Comparison of ENCODE assay signal across 16 cellular contexts in the genomic region with DNA sequence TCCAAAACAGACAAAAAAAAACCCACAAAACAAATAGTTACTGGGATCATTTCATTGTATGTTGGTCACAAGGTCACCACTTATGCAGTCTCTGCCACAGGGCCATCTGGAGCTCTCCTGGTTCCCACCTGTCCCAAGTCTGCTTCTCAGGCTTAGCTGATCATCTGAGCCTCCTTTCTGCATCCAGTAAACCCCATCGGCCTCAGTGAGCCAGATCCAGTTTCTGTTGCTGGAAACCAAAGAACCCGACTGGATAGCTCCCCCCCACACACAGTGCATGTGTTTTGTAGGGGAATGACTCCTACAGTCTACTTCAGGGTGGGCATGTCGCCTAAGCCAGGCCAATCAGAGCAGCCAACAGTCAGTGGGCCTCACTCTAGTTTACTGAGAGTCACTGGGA.
A peak's percentile ranks its signal among the peaks of the same experiment; 100 is the strongest.
DNase-seq lines count a peak whose midpoint lies in the region; ATAC-seq and TF ChIP-seq lines count a peak whose summit lies in the region.
"Had no signal": no experiment of that assay in that cellular context is flagged by ENCODE, and none has a peak within 500 bp of the region (broad histone marks: within the 10 kb centered on the region; RNA-seq: fewer than 3 reads in every experiment).

No MANE protein-coding gene starts in this region.

- H3K9me3 ChIP-seq in sigmoid colon, result no peaks in the 10 kb centered on the region

- ATAC-seq in HG02623 (IDR thresholded peaks at IDR 0.05; ENCODE audit: unreplicated experiment), result no peak
- ATAC-seq: GM23338 had no signal

- peaks cover 0 to 14% (median 12%) of the 10 kb centered on the region in 4 donors for H3K4me1 ChIP-seq in sigmoid colon

- intact Hi-C loops in sigmoid colon (cut with DNase I), result loop anchor here (10.0 kb wide), 2 partner anchors 260 to 330 kb away; no protein-coding TSS in a partner anchor

- H3K9me3 Mint-ChIP-seq in chondrocyte (ENCODE audit: low read depth), result peaks cover 4% of the 10 kb centered on the region
- H3K9me3 Mint-ChIP-seq: GM23338 had no signal

- TF ChIP-seq EP300 in sigmoid colon (IDR thresholded peaks at IDR 0.05), result no peak

- 81 to 85% methylated on average over 3 of the region's 3 CpGs for WGBS in sigmoid colon, 2 donors

- peaks cover 33% of the 10 kb centered on the region for H3K27me3 Mint-ChIP-seq in chondrocyte (ENCODE audit: low read depth)

- peak; percentile 12 for DNase-seq in activated effector memory CD4-positive, alpha-beta T cell treated with anti-CD3 and anti-CD28 coated beads, Interleukin-2, amount 50 U/mL, for 16 hours
- no peak for DNase-seq in activated effector memory CD4-positive, alpha-beta T cell treated with Interleukin-2 at 50 U/mL for 16 hours
- DNase-seq in NCI-H524 treated with DMSO at 0.1 percent for 48 hours (lab: John Stamatoyannopoulos, UW) (peak; percentile 65), chondrocyte (ENCODE audit: low spot score) (peak; percentile 25), sigmoid colon (peak; percentile 27), activated gamma-delta T cell treated with Interleukin-2 at 50 U/mL for 16 hours (no peak), NCI-H146 treated with DMSO at 0.1 percent for 48 hours (lab: John Stamatoyannopoulos, UW; ENCODE audit: unreplicated experiment) (no peak)
- DNase-seq: 8988T; AML-193; CD8-positive, alpha-beta memory T cell; DMS79 treated with DMSO at 0.1 percent for 48 hours; EL; H7 had no signal

- no peak for TF ChIP-seq POLR2A in sigmoid colon (IDR thresholded peaks at IDR 0.05)

- H3K36me3 Mint-ChIP-seq in chondrocyte (ENCODE audit: low read depth), result no peaks in the 10 kb centered on the region
- H3K36me3 Mint-ChIP-seq: CD8-positive, alpha-beta memory T cell had no signal

- no peak for TF ChIP-seq CTCF in chondrocyte (IDR thresholded peaks at IDR 0.05)
- TF ChIP-seq CTCF in sigmoid colon (IDR thresholded peaks at IDR 0.05), result no peak

- no peaks in the 10 kb centered on the region for H3K36me3 ChIP-seq in sigmoid colon
- H3K36me3 ChIP-seq: BLaER1 had no signal

- no peak overlapping the region for H3K27ac ChIP-seq in sigmoid colon
- H3K27ac ChIP-seq: BLaER1 had no signal

- H3K27me3 ChIP-seq in sigmoid colon, result no peaks in the 10 kb centered on the region
- H3K27me3 ChIP-seq: BLaER1 had no signal

- H3K4me3 ChIP-seq in sigmoid colon, result no peak overlapping the region
- H3K4me3 ChIP-seq: BLaER1, GM23338 had no signal

- no peak overlapping the region for H3K27ac Mint-ChIP-seq in chondrocyte (ENCODE audit: unreplicated experiment)
- H3K27ac Mint-ChIP-seq: CD8-positive, alpha-beta memory T cell; GM23338 had no signal

- no peaks in the 10 kb centered on the region for H3K4me1 Mint-ChIP-seq in chondrocyte (ENCODE audit: low read depth)
- H3K4me1 Mint-ChIP-seq: CD8-positive, alpha-beta memory T cell had no signal

- H3K4me3 Mint-ChIP-seq in chondrocyte (ENCODE audit: unreplicated experiment), result no peak overlapping the region
- H3K4me3 Mint-ChIP-seq: CD8-positive, alpha-beta memory T cell; GM23338 had no signal

Comparison
In these comparisons a context has a peak if more than half of its experiments do, and no peak if none do; other contexts are left out.
1. DNase-seq: peak in activated effector memory CD4-positive, alpha-beta T cell treated with anti-CD3 and anti-CD28 coated beads, Interleukin-2, amount 50 U/mL, for 16 hours (single experiment), NCI-H524 treated with DMSO at 0.1 percent for 48 hours (single experiment), chondrocyte (single experiment) and sigmoid colon (single experiment); none in activated effector memory CD4-positive, alpha-beta T cell treated with Interleukin-2 at 50 U/mL for 16 hours (single experiment), activated gamma-delta T cell treated with Interleukin-2 at 50 U/mL for 16 hours (single experiment) and NCI-H146 treated with DMSO at 0.1 percent for 48 hours (single experiment).